28 cellular contexts compared by ENCODE assay signal in the genomic region with DNA sequence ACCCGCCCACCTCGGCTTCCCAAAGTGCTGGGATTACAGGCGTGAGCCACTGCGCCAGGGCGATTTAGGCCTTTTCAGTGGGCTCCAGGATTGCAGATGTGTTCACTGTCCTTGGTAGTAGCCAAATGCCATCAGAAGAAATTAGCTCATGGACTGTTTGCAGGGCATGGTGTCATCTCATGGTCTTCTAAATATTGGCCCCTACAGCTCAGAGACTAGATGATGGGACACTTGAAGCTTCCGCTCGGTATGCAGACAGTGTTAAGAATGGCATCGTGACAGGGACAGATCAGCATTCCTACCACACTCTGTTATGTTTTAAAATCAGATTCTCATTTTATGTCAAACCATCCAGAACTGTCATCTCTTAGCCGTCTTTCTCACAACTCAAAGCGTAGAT.
"Had no signal": no experiment of that assay in that cellular context is flagged by ENCODE, and none has a peak within 500 bp of the region (broad histone marks: within the 10 kb centered on the region; RNA-seq: fewer than 3 reads in every experiment).

No MANE protein-coding gene starts in this region.

- H2AFZ ChIP-seq: neural progenitor cell, parathyroid adenoma had no signal

- H3K27ac ChIP-seq: neural progenitor cell, ovary, parathyroid adenoma, psoas muscle, right lobe of liver, sigmoid colon, stomach, thoracic aorta, thyroid gland, tibial nerve, upper lobe of left lung, vagina had no signal

- H3K4me1 ChIP-seq: psoas muscle, right lobe of liver, sigmoid colon, tibial nerve, vagina had no signal

- H3K9me3 Mint-ChIP-seq: natural killer cell treated with Interleukin-12 subunit alpha and Interleukin-12 subunit beta and Interleukin-15 and Interleukin-18, amount 100 ng/mL, for 72 hours; nephron progenitor cell; neural progenitor cell; stimulated activated effector memory CD8-positive, alpha-beta T cell treated with anti-CD3 and anti-CD28 coated beads, Interleukin-12 subunit alpha, Interleukin-12 subunit beta, amount 100 ng/mL, for 72 hours; stimulated activated naive CD8-positive, alpha-beta T cell treated with anti-CD3 and anti-CD28 coated beads, Interleukin-15, Interleukin-2, amounts not matched to agents 100 ng/mL and 50 ng/mL, for 24 hours had no signal

- H3K27me3 Mint-ChIP-seq: naive thymus-derived CD8-positive, alpha-beta T cell; natural killer cell treated with Interleukin-12 subunit alpha and Interleukin-12 subunit beta and Interleukin-15 and Interleukin-18, amount 100 ng/mL, for 72 hours; progenitor cell of endocrine pancreas; stimulated activated naive CD8-positive, alpha-beta T cell treated with anti-CD3 and anti-CD28 coated beads, Interleukin-15, Interleukin-2, amounts not matched to agents 100 ng/mL and 50 ng/mL, for 24 hours had no signal

- H3K27ac Mint-ChIP-seq: natural killer cell treated with Interleukin-12 subunit alpha and Interleukin-12 subunit beta and Interleukin-15 and Interleukin-18, amount 100 ng/mL, for 72 hours; nephron progenitor cell; neural progenitor cell; progenitor cell of endocrine pancreas; stimulated activated effector memory CD8-positive, alpha-beta T cell treated with anti-CD3 and anti-CD28 coated beads, Interleukin-12 subunit alpha, Interleukin-12 subunit beta, amount 100 ng/mL, for 72 hours; stimulated activated naive B cell treated with anti-CD40 and anti-IgM and Interleukin-4, amounts not matched to agents 10 μg/mL and 1 μg/mL and 100 μg/mL, for 72 hours; stimulated activated naive CD8-positive, alpha-beta T cell treated with anti-CD3 and anti-CD28 coated beads, Interleukin-15, Interleukin-2, amounts not matched to agents 100 ng/mL and 50 ng/mL, for 24 hours had no signal

- ATAC-seq: naive thymus-derived CD8-positive, alpha-beta T cell; natural killer cell treated with Interleukin-12 subunit alpha and Interleukin-12 subunit beta and Interleukin-15 and Interleukin-18, amount 100 ng/mL, for 72 hours; psoas muscle; right lobe of liver; stimulated activated effector memory CD8-positive, alpha-beta T cell treated with anti-CD3 and anti-CD28 coated beads, Interleukin-12 subunit alpha, Interleukin-12 subunit beta, amount 100 ng/mL, for 72 hours; stimulated activated naive B cell treated with anti-CD40 and anti-IgM and Interleukin-4, amounts not matched to agents 10 μg/mL and 1 μg/mL and 100 μg/mL, for 72 hours had no signal

- H3K27me3 ChIP-seq: neural progenitor cell, ovary, right lobe of liver, sigmoid colon, stomach, thyroid gland, tibial nerve, upper lobe of left lung, vagina had no signal

- H3K4me3 ChIP-seq: neural progenitor cell, ovary, psoas muscle, right lobe of liver, sigmoid colon, stomach, thoracic aorta, thyroid gland, tibial nerve, upper lobe of left lung, vagina had no signal

- H3K4me1 Mint-ChIP-seq: stimulated activated naive B cell treated with anti-CD40 and anti-IgM and Interleukin-4, amounts not matched to agents 10 μg/mL and 1 μg/mL and 100 μg/mL, for 72 hours had no signal

- DNase-seq: naive thymus-derived CD8-positive, alpha-beta T cell; nephron progenitor cell; occipital lobe; ovary; posterior cingulate gyrus; psoas muscle; right lobe of liver; sigmoid colon; small intestine; stimulated activated CD4-positive, alpha-beta T cell treated with anti-CD3 and anti-CD28 coated beads, Interleukin-15, amount 100 ng/mL, for 24 hours; stimulated activated CD4-positive, alpha-beta T cell treated with anti-CD3 and anti-CD28 coated beads, Interleukin-2, amount 100 ng/mL, for 24 hours; stimulated activated CD4-positive, alpha-beta T cell treated with anti-CD3 and anti-CD28 coated beads, Interleukin-2, amount 100 ng/mL, for 48 hours; stimulated activated CD4-positive, alpha-beta T cell treated with anti-CD3 and anti-CD28 coated beads, Interleukin-4, amount 100 ng/mL, for 24 hours; stimulated activated naive B cell treated with anti-CD40 and anti-IgM and Interleukin-4, amounts not matched to agents 10 μg/mL and 1 μg/mL and 100 μg/mL, for 72 hours; stimulated activated naive CD4-positive, alpha-beta T cell treated with Interleukin-2 at 50 U/mL for 16 hours; stomach; thyroid gland; trophoblast cell had no signal

- H3K4me2 ChIP-seq: neural progenitor cell had no signal

- H3K36me3 ChIP-seq: neural progenitor cell, ovary, right lobe of liver, sigmoid colon, stomach, thoracic aorta, thyroid gland, tibial nerve, upper lobe of left lung, vagina had no signal

- H3K9me3 ChIP-seq: ovary, psoas muscle, right lobe of liver, sigmoid colon, stomach, thoracic aorta, thyroid gland, tibial nerve, upper lobe of left lung, vagina had no signal

- H3K4me3 Mint-ChIP-seq: naive thymus-derived CD8-positive, alpha-beta T cell; natural killer cell treated with Interleukin-12 subunit alpha and Interleukin-12 subunit beta and Interleukin-15 and Interleukin-18, amount 100 ng/mL, for 72 hours; nephron progenitor cell; neural progenitor cell; stimulated activated effector memory CD8-positive, alpha-beta T cell treated with anti-CD3 and anti-CD28 coated beads, Interleukin-12 subunit alpha, Interleukin-12 subunit beta, amount 100 ng/mL, for 72 hours; stimulated activated naive B cell treated with anti-CD40 and anti-IgM and Interleukin-4, amounts not matched to agents 10 μg/mL and 1 μg/mL and 100 μg/mL, for 72 hours; stimulated activated naive CD8-positive, alpha-beta T cell treated with anti-CD3 and anti-CD28 coated beads, Interleukin-15, Interleukin-2, amounts not matched to agents 100 ng/mL and 50 ng/mL, for 24 hours had no signal

- H3K9ac ChIP-seq: neural progenitor cell, parathyroid adenoma had no signal

- H3K36me3 Mint-ChIP-seq: natural killer cell treated with Interleukin-12 subunit alpha and Interleukin-12 subunit beta and Interleukin-15 and Interleukin-18, amount 100 ng/mL, for 72 hours; neural progenitor cell; stimulated activated effector memory CD8-positive, alpha-beta T cell treated with anti-CD3 and anti-CD28 coated beads, Interleukin-12 subunit alpha, Interleukin-12 subunit beta, amount 100 ng/mL, for 72 hours had no signal
